Comparison of ENCODE assay signal across 8 cellular contexts in the genomic region with DNA sequence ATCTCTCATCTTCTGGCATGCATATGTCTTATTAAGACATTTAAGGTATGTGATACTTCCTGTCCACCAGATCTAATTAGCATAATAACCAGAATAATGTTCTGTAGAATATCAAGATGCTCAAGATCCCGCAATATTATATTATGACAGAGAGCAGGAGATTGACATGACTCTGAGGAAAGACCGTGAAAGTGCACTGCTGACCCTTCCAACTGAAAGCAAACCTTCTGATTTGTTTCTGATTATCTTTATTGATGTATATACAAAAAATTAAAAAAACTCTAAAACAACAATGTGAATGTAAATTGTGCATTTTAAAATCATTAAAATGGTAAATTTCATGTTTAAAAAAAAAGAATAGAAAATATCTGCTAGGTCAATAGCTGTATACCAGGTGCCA.
"Had no signal": no experiment of that assay in that cellular context is flagged by ENCODE, and none has a peak within 500 bp of the region (broad histone marks: within the 10 kb centered on the region; RNA-seq: fewer than 3 reads in every experiment).

No MANE protein-coding gene starts in this region.

- H3K27ac ChIP-seq: HL-60, KMS-11 had no signal

- H3K27ac Mint-ChIP-seq: IgD-negative memory B cell had no signal

- H3K4me3 ChIP-seq: K562 had no signal

- H3K4me1 Mint-ChIP-seq: IgD-negative memory B cell had no signal

- H3K4me3 Mint-ChIP-seq: IgD-negative memory B cell had no signal

- DNase-seq: IMR-90, KBM-7, KG1 had no signal

- H3K36me3 Mint-ChIP-seq: IgD-negative memory B cell had no signal

- ATAC-seq: HepG2, K562 had no signal
